In the genomic region with DNA sequence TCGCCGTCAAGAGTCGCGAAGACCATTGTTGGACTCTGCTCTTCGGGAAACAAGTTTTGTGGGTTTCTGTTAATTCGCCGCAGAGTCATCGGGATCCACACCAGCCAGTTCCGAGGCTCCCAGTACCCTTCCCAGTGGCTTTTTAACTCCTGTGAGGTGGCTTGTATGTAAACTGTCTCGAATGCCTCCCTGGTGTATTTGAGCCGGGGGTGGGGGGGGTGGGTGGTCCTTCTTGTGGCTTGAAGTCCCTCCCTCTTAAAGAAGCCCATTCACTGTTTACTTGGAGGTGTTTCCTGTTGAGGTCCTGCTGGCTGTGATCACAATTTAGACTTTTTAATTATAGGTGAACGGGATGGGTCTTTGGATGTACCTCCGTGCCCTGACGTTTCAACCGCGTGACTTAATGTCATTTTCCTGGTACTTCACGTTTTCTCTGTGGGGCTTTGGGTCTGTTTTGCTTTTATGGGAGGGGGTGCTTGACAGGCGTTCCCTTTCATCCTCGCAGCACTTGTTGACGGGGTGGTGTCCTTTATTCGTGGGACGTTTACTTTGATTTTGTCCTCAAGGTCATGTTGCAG, we compare ENCODE assay signal across 8 cellular contexts. TPM values are rescaled to one million over a fixed set of nuclear protein-coding genes. Genes with fewer than 3 reads are reported as not detected.
DNase-seq lines count a peak whose midpoint lies in the region; ATAC-seq and TF ChIP-seq lines count a peak whose summit lies in the region.

No MANE protein-coding gene starts in this region.

- no peaks in the 10 kb centered on the region for H3K9me3 ChIP-seq in CD4-positive, alpha-beta memory T cell (ENCODE audit: control insufficient read depth in 1 of 2, low read length in 2 of 2)
- no peaks in the 10 kb centered on the region for H3K9me3 ChIP-seq in right atrium auricular region
- no peaks in the 10 kb centered on the region for H3K9me3 ChIP-seq in gastrocnemius medialis

- H3K36me3 Mint-ChIP-seq in CD4-positive, alpha-beta memory T cell, result peaks cover 3 to 14% of the 10 kb centered on the region in 2 donors
- peaks cover 29% of the 10 kb centered on the region for H3K36me3 Mint-ChIP-seq in activated CD8-positive, alpha-beta T cell treated with anti-CD3 and anti-CD28 coated beads for 36 hours (ENCODE audit: low read depth)

- peak overlapping the region; percentile 93 for H3K27ac ChIP-seq in CD4-positive, alpha-beta memory T cell (ENCODE audit: low read depth, low read length)
- H3K27ac ChIP-seq in right atrium auricular region (peak overlapping the region; percentile 98 to 99), gastrocnemius medialis (peak overlapping the region; percentile 85 to 94 (median 90))

- peak overlapping the region; percentile 36 to 99 (median 95) for H3K27ac Mint-ChIP-seq in CD4-positive, alpha-beta memory T cell
- peak overlapping the region; percentile 87 for H3K27ac Mint-ChIP-seq in activated CD8-positive, alpha-beta T cell treated with anti-CD3 and anti-CD28 coated beads for 36 hours

- no peaks in the 10 kb centered on the region for H3K9me3 Mint-ChIP-seq in CD4-positive, alpha-beta memory T cell
- H3K9me3 Mint-ChIP-seq in activated CD8-positive, alpha-beta T cell treated with anti-CD3 and anti-CD28 coated beads for 36 hours, result no peaks in the 10 kb centered on the region

- H3K27me3 ChIP-seq in CD4-positive, alpha-beta memory T cell (ENCODE audit: insufficient read depth, low read length), result no peaks in the 10 kb centered on the region
- H3K27me3 ChIP-seq in right atrium auricular region (no peaks in the 10 kb centered on the region), gastrocnemius medialis (no peaks in the 10 kb centered on the region)

- peak overlapping the region; percentile 24 to 65 for H3K4me3 ChIP-seq in CD4-positive, alpha-beta memory T cell (ENCODE audit: low read length in 2 of 2)
- H3K4me3 ChIP-seq in right atrium auricular region, result peak overlapping the region; percentile 82 to 97
- peak overlapping the region; percentile 61 to 76 (median 64) for H3K4me3 ChIP-seq in gastrocnemius medialis

- TF ChIP-seq CTCF in activated CD8-positive, alpha-beta T cell treated with anti-CD3 and anti-CD28 coated beads for 36 hours (IDR thresholded peaks at IDR 0.05), result no peak
- no peak for TF ChIP-seq CTCF in right atrium auricular region (IDR thresholded peaks at IDR 0.05)
- TF ChIP-seq CTCF in gastrocnemius medialis (IDR thresholded peaks at IDR 0.05 in 4 of 5, conservative IDR thresholded peaks at IDR 0.05 in 1 of 5), result no peak

- H3K4me3 Mint-ChIP-seq in CD4-positive, alpha-beta memory T cell, result peak overlapping the region; percentile 80 to 93 (median 85)
- H3K4me3 Mint-ChIP-seq in activated CD8-positive, alpha-beta T cell treated with anti-CD3 and anti-CD28 coated beads for 36 hours, result peak overlapping the region; percentile 85

- POLR2A ChIA-PET in CD4-positive, alpha-beta memory T cell (lab: Charles Lee; ENCODE audit: partially characterized antibody), result no interaction called here
- POLR2A ChIA-PET in activated CD8-positive, alpha-beta T cell treated with anti-CD3 and anti-CD28 coated beads for 36 hours (lab: Charles Lee), result interaction anchor here (2.0 kb wide), 1 partner anchor 10 kb away, joined by 6 read pairs; no protein-coding TSS in a partner anchor

- intact Hi-C loops in CD4-positive, alpha-beta memory T cell (cut with micrococcal nuclease), result loop anchor here (5.0 to 10.0 kb wide), 4 partner anchors 46 to 383 kb away; a partner anchor contains a TSS
- intact Hi-C loops in activated CD8-positive, alpha-beta T cell treated with anti-CD3 and anti-CD28 coated beads for 36 hours (cut with micrococcal nuclease), result no loop called here
- intact Hi-C loops in gastrocnemius medialis (cut with DNase I; ENCODE audit: low total_unique reads), result loop anchor here (5.0 to 10.0 kb wide), 2 partner anchors 66 to 373 kb away; no protein-coding TSS in a partner anchor

- no peak for TF ChIP-seq POLR2A in gastrocnemius medialis (IDR thresholded peaks at IDR 0.05)

- peaks cover 0 to 6% of the 10 kb centered on the region in 2 donors for H3K27me3 Mint-ChIP-seq in CD4-positive, alpha-beta memory T cell
- H3K27me3 Mint-ChIP-seq in activated CD8-positive, alpha-beta T cell treated with anti-CD3 and anti-CD28 coated beads for 36 hours, result no peaks in the 10 kb centered on the region

- no peak for ATAC-seq in activated CD8-positive, alpha-beta T cell treated with anti-CD3 and anti-CD28 coated beads for 36 hours
- ATAC-seq in gastrocnemius medialis, result peak in 1 of 2 donors; percentile 28
- no peak for ATAC-seq in GM21786 (IDR thresholded peaks at IDR 0.05; ENCODE audit: unreplicated experiment)
- ATAC-seq in HG03378 (IDR thresholded peaks at IDR 0.05; ENCODE audit: unreplicated experiment), result no peak

- H3K4me1 ChIP-seq in CD4-positive, alpha-beta memory T cell (ENCODE audit: insufficient read depth, low read length), result peaks cover 56% of the 10 kb centered on the region
- peaks cover 0 to 52% of the 10 kb centered on the region in 2 donors for H3K4me1 ChIP-seq in right atrium auricular region
- H3K4me1 ChIP-seq in gastrocnemius medialis, result peaks cover 45 to 47% of the 10 kb centered on the region in 2 donors

- CTCF ChIA-PET in CD4-positive, alpha-beta memory T cell (lab: Charles Lee; ENCODE audit: partially characterized antibody), result no interaction called here
- CTCF ChIA-PET in activated CD8-positive, alpha-beta T cell treated with anti-CD3 and anti-CD28 coated beads for 36 hours (lab: Charles Lee), result interaction anchor here (1.2 to 1.4 kb wide), 2 partner anchors 45 to 123 kb away, joined by 3 to 4 read pairs; no protein-coding TSS in a partner anchor

- H3K4me1 Mint-ChIP-seq in CD4-positive, alpha-beta memory T cell, result peaks cover 32 to 56% (median 44%) of the 10 kb centered on the region in 4 donors
- peaks cover 36% of the 10 kb centered on the region for H3K4me1 Mint-ChIP-seq in activated CD8-positive, alpha-beta T cell treated with anti-CD3 and anti-CD28 coated beads for 36 hours (ENCODE audit: low read depth)

- no peaks in the 10 kb centered on the region for H3K36me3 ChIP-seq in CD4-positive, alpha-beta memory T cell (ENCODE audit: insufficient read depth, low read length)
- no peaks in the 10 kb centered on the region for H3K36me3 ChIP-seq in right atrium auricular region
- no peaks in the 10 kb centered on the region for H3K36me3 ChIP-seq in gastrocnemius medialis

- DNase-seq in CD4-positive, alpha-beta memory T cell, result peak in 3 of 5 donors; percentile 12 to 22 (median 19)
- peak; percentile 58 for DNase-seq in HT-29 (ENCODE audit: low spot score)
- DNase-seq in activated CD8-positive, alpha-beta T cell treated with anti-CD3 and anti-CD28 coated beads for 36 hours, result peak; percentile 19
- no peak for DNase-seq in right atrium auricular region (ENCODE audit: low spot score)
- no peak for DNase-seq in gastrocnemius medialis
- DNase-seq in kidney glomerular epithelial cell (lab: John Stamatoyannopoulos, UW), result no peak

- in situ Hi-C loops in gastrocnemius medialis (cut with MboI; ENCODE audit: low sequenced_read_pairs in 4 of 4), result loop anchor here (10.0 to 25.0 kb wide), 3 partner anchors 113 to 133 kb away; no protein-coding TSS in a partner anchor

RNA-seq across cellular contexts. Expression of a gene that starts 0.8 kb away (rescaled TPM):
- 100 to 1,000 TPM; 142 to 147 TPM for total RNA-seq in CD4-positive, alpha-beta memory T cell
- 10 to 100 TPM; 22.2 to 51.6 TPM for polyA plus RNA-seq in CD4-positive, alpha-beta memory T cell
- 198 and 215 TPM in 2 replicates for total RNA-seq in HT-29 (2014; rRNA removed; shearing (Covaris generic))
- total RNA-seq in activated CD8-positive, alpha-beta T cell treated with anti-CD3 and anti-CD28 coated beads for 36 hours, result 100 to 1,000 TPM in 1 of 2 experiments, 10 to 100 TPM in 1; 95.4 to 103 TPM
- total RNA-seq in right atrium auricular region (10 to 100 TPM; 81.1 to 95.2 TPM), gastrocnemius medialis (100 to 1,000 TPM in 3 of 4 donors, 10 to 100 TPM in 1; 77.3 to 196 (median 133) TPM)

Comparison
In these comparisons a context has a peak if more than half of its experiments do, and no peak if none do; other contexts are left out.
1. DNase-seq: peak in CD4-positive, alpha-beta memory T cell (3 of 5), HT-29 (single experiment) and activated CD8-positive, alpha-beta T cell treated with anti-CD3 and anti-CD28 coated beads for 36 hours (single experiment); none in right atrium auricular region (single experiment), gastrocnemius medialis (0 of 2) and kidney glomerular epithelial cell (single experiment).
2. Peak in every context shown above with its lines, with median percentiles within 50 percentile points of each other: H3K27ac ChIP-seq and H3K4me3 ChIP-seq.